2 cellular contexts compared by ENCODE assay signal in genomic region chr16:74990832-74991231, GRCh38.
TF ChIP-seq lines count a peak whose summit lies in the region.

No MANE protein-coding gene starts in this region.

TF ChIP-seq in liver, 16 proteins besides CTCF, POLR2A, EP300 and RAD21 (continued from another document):
- TF ChIP-seq REST (IDR thresholded peaks at IDR 0.05) (no peak), FOXA2 (IDR thresholded peaks at IDR 0.05) (no peak), SP1 (IDR thresholded peaks at IDR 0.05) (no peak), TAF1 (conservative IDR thresholded peaks at IDR 0.05) (no peak), HNF4G (IDR thresholded peaks at IDR 0.05) (no peak), GABPA (IDR thresholded peaks at IDR 0.05 in 1 of 2, conservative IDR thresholded peaks at IDR 0.05 in 1 of 2) (no peak), HNF4A (conservative IDR thresholded peaks at IDR 0.05) (no peak), JUND (IDR thresholded peaks at IDR 0.05) (no peak), ATF3 (IDR thresholded peaks at IDR 0.05) (no peak), NR2F2 (IDR thresholded peaks at IDR 0.05) (no peak), YY1 (IDR thresholded peaks at IDR 0.05) (no peak), EGR1 (IDR thresholded peaks at IDR 0.05; ENCODE audit: low read depth in 2 of 2) (no peak), MAX (IDR thresholded peaks at IDR 0.05) (no peak)

TF ChIP-seq in SK-N-SH treated with all-trans-retinoic acid at 6 μM for 48 hours, 23 proteins besides CTCF, POLR2A, EP300 and RAD21 (continued from another document):
- TF ChIP-seq, protein P1, sequence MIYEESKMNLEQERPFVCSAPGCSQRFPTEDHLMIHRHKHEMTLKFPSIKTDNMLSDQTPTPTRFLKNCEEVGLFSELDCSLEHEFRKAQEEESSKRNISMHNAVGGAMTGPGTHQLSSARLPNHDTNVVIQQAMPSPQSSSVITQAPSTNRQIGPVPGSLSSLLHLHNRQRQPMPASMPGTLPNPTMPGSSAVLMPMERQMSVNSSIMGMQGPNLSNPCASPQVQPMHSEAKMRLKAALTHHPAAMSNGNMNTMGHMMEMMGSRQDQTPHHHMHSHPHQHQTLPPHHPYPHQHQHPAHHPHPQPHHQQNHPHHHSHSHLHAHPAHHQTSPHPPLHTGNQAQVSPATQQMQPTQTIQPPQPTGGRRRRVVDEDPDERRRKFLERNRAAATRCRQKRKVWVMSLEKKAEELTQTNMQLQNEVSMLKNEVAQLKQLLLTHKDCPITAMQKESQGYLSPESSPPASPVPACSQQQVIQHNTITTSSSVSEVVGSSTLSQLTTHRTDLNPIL (CRISPR knock-in tag; IDR thresholded peaks at IDR 0.05; ENCODE audit: low read depth), result no peak
- TF ChIP-seq PPARA (CRISPR knock-in tag; IDR thresholded peaks at IDR 0.05; ENCODE audit: borderline replicate concordance) (no peak), ZNF70 (CRISPR knock-in tag; IDR thresholded peaks at IDR 0.05) (no peak), ZNF8 (CRISPR knock-in tag; IDR thresholded peaks at IDR 0.05) (no peak), OSR1 (CRISPR knock-in tag; IDR thresholded peaks at IDR 0.05) (no peak), SNAI2 (CRISPR knock-in tag; IDR thresholded peaks at IDR 0.05) (no peak), ZNF565 (CRISPR knock-in tag; conservative IDR thresholded peaks at IDR 0.05; ENCODE audit: low read depth) (no peak), ISL1 (CRISPR knock-in tag; IDR thresholded peaks at IDR 0.05) (no peak), TCF4 (CRISPR knock-in tag; IDR thresholded peaks at IDR 0.05; ENCODE audit: borderline replicate concordance) (no peak), GLIS3 (CRISPR knock-in tag; IDR thresholded peaks at IDR 0.05) (no peak), CSDC2 (CRISPR knock-in tag; IDR thresholded peaks at IDR 0.05) (no peak), ZFP3 (CRISPR knock-in tag; IDR thresholded peaks at IDR 0.05) (no peak), TOX (CRISPR knock-in tag; IDR thresholded peaks at IDR 0.05; ENCODE audit: borderline replicate concordance) (no peak), ESRRG (CRISPR knock-in tag; IDR thresholded peaks at IDR 0.05) (no peak), RARB (CRISPR knock-in tag; IDR thresholded peaks at IDR 0.05) (no peak), ZFP30 (CRISPR knock-in tag; IDR thresholded peaks at IDR 0.05) (no peak), BACH2 (CRISPR knock-in tag; IDR thresholded peaks at IDR 0.05; ENCODE audit: borderline replicate concordance) (no peak)
- TF ChIP-seq, protein P2, sequence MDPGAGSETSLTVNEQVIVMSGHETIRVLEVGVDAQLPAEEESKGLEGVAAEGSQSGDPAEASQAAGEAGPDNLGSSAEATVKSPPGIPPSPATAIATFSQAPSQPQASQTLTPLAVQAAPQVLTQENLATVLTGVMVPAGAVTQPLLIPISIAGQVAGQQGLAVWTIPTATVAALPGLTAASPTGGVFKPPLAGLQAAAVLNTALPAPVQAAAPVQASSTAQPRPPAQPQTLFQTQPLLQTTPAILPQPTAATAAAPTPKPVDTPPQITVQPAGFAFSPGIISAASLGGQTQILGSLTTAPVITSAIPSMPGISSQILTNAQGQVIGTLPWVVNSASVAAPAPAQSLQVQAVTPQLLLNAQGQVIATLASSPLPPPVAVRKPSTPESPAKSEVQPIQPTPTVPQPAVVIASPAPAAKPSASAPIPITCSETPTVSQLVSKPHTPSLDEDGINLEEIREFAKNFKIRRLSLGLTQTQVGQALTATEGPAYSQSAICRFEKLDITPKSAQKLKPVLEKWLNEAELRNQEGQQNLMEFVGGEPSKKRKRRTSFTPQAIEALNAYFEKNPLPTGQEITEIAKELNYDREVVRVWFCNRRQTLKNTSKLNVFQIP (CRISPR knock-in tag; IDR thresholded peaks at IDR 0.05; ENCODE audit: borderline replicate concordance, low read depth), result no peak
